Comparison of ENCODE assay signal across 1 cellular context in the genomic region with DNA sequence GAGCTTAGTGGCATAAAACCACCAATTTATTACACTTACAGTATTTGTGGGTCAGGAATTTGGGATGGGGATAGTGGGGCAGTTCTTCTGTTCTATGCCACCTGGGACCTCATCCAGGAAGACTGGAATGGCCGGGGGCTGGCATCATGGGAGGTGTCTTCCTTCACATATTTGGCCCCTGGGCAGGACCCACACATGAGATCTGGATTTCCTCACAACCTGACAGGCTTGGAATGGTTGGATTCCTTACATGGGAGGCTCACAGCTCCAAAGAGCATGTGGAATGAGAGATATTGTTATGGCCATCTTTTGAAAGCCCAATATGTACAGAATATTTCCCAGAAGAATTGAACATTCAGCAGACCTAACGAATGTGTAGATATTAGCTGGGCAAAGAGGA.
TF ChIP-seq lines count a peak whose summit lies in the region.

No MANE protein-coding gene starts in this region.

TF ChIP-seq in SK-N-SH, 30 proteins besides CTCF, POLR2A, EP300 and RAD21:
- TF ChIP-seq RFX5 (IDR thresholded peaks at IDR 0.05; ENCODE audit: low read length) (no peak), CHD2 (IDR thresholded peaks at IDR 0.05; ENCODE audit: low read length, partially characterized antibody) (no peak), RCOR1 (IDR thresholded peaks at IDR 0.05; ENCODE audit: low read length) (no peak), FOXM1 (IDR thresholded peaks at IDR 0.05; ENCODE audit: low read depth) (no peak), TCF12 (IDR thresholded peaks at IDR 0.05) (peak; percentile 35; the same call in 1 of the 2 replicates), ELF1 (IDR thresholded peaks at IDR 0.05) (no peak)
- TF ChIP-seq, protein P1, sequence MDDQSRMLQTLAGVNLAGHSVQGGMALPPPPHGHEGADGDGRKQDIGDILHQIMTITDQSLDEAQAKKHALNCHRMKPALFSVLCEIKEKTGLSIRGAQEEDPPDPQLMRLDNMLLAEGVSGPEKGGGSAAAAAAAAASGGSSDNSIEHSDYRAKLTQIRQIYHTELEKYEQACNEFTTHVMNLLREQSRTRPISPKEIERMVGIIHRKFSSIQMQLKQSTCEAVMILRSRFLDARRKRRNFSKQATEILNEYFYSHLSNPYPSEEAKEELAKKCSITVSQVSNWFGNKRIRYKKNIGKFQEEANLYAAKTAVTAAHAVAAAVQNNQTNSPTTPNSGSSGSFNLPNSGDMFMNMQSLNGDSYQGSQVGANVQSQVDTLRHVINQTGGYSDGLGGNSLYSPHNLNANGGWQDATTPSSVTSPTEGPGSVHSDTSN (IDR thresholded peaks at IDR 0.05): 0 out of 2 replicates have a peak, but pooled peaks have one; percentile 24
